ENCODE assay signal across 11 cellular contexts in genomic region chr1:105608713-105609112, GRCh38.
A peak's percentile ranks its signal among the peaks of the same experiment; 100 is the strongest.
DNase-seq lines count a peak whose midpoint lies in the region; ATAC-seq, FAIRE-seq and TF ChIP-seq lines count a peak whose summit lies in the region.
"Had no signal": no experiment of that assay in that cellular context is flagged by ENCODE, and none has a peak within 500 bp of the region (broad histone marks: within the 10 kb centered on the region; RNA-seq: fewer than 3 reads in every experiment).

No MANE protein-coding gene starts in this region.

- no peak overlapping the region for H3K27ac ChIP-seq in HEK293 (ENCODE audit: extremely low read depth, low read depth, low read length)
- H3K27ac ChIP-seq in PC-3 (ENCODE audit: low read length), result no peak overlapping the region

- no peaks in the 10 kb centered on the region for H3K36me3 ChIP-seq in BE2C
- no peaks in the 10 kb centered on the region for H3K36me3 ChIP-seq in HEK293 (ENCODE audit: control insufficient read depth in 2 of 2, insufficient read depth in 1 of 2, low read length in 2 of 2)
- no peaks in the 10 kb centered on the region for H3K36me3 ChIP-seq in PC-3 (ENCODE audit: low read depth, low read length)

- H3K27me3 ChIP-seq in BE2C (no peaks in the 10 kb centered on the region), PC-3 (ENCODE audit: low read length) (no peaks in the 10 kb centered on the region)

- no peaks in the 10 kb centered on the region for H4K20me1 ChIP-seq in PC-3 (ENCODE audit: low read length)

- no peaks in the 10 kb centered on the region for H3F3A ChIP-seq in PC-3 (ENCODE audit: low read length, unreplicated experiment)

- H3K9me3 ChIP-seq in BE2C (no peaks in the 10 kb centered on the region), HEK293 (ENCODE audit: control insufficient read depth, insufficient read depth, low read depth, low read length) (no peaks in the 10 kb centered on the region), PC-3 (ENCODE audit: low read length) (no peaks in the 10 kb centered on the region)

- H3K9me2 ChIP-seq in PC-3 (replicated peaks; ENCODE audit: low read length), result no peaks in the 10 kb centered on the region

- H3K4me1 ChIP-seq in BE2C (no peaks in the 10 kb centered on the region), HEK293 (ENCODE audit: control insufficient read depth, insufficient read depth, low read length) (no peaks in the 10 kb centered on the region), PC-3 (ENCODE audit: insufficient read depth, low read length) (no peaks in the 10 kb centered on the region)

- ATAC-seq in PC-3, result peak; percentile 63
- ATAC-seq: stimulated activated naive CD8-positive, alpha-beta T cell treated with anti-CD3 and anti-CD28 coated beads, Interleukin-15, Interleukin-2, amounts not matched to agents 100 U/mL and 50 U/mL, for 24 hours had no signal

- H3K79me2 ChIP-seq in PC-3 (ENCODE audit: low read length), result no peaks in the 10 kb centered on the region

- H3K4me2 ChIP-seq in PC-3 (ENCODE audit: low read length), result no peak overlapping the region

- no peak overlapping the region for H3K9ac ChIP-seq in PC-3 (ENCODE audit: low read length)

- CTCF ChIA-PET in HEK293 (lab: Yijun Ruan, JAX) (no interaction called here), PC-3 (lab: Charles Lee) (interaction anchor here (0.5 kb wide), 1 partner anchor 828 kb away, joined by 3 read pairs; no protein-coding TSS in a partner anchor)

- intact Hi-C loops in PC-3 (cut with micrococcal nuclease), result loop anchor here (1.0 to 10.0 kb wide), 5 partner anchors 154 to 961 kb away; no protein-coding TSS in a partner anchor

- TF ChIP-seq CTCF in BE2C (IDR thresholded peaks at IDR 0.05; ENCODE audit: low read depth, low read length), result peak; percentile 60
- no peak for TF ChIP-seq CTCF in HEK293 (tag by site-specific recombination; IDR thresholded peaks at IDR 0.05)
- TF ChIP-seq CTCF in PC-3 (conservative IDR thresholded peaks at IDR 0.05; ENCODE audit: low read depth, low read length), result peak; percentile 62

- POLR2A ChIA-PET in HEK293 (lab: Yijun Ruan, JAX) (no interaction called here), PC-3 (lab: Charles Lee; ENCODE audit: unreplicated experiment) (no interaction called here)

- no peak for TF ChIP-seq POLR2A in H54 (IDR thresholded peaks at IDR 0.05; ENCODE audit: low read depth, low read length)
- no peak for TF ChIP-seq POLR2A in GM12892 (IDR thresholded peaks at IDR 0.05; ENCODE audit: low read depth, low read length)

- no peak overlapping the region for H3K4me3 ChIP-seq in BE2C (ENCODE audit: low read depth, low read length)
- H3K4me3 ChIP-seq in HEK293 (ENCODE audit: low read depth, low read length), result no peak overlapping the region
- H3K4me3 ChIP-seq in PC-3 (ENCODE audit: low read length), result no peak overlapping the region

- no peak overlapping the region for H2AFZ ChIP-seq in PC-3 (ENCODE audit: low read length)

- no peak for FAIRE-seq in H54 (lab: Jason Lieb, UNC)
- FAIRE-seq in GM12892 (lab: Jason Lieb, UNC), result no peak

- DNase-seq in BE2C (no peak), PC-3 (peak; percentile 41), fibroblast of the conjunctiva (ENCODE audit: low read depth) (peak; percentile 4), SW480 (ENCODE audit: low spot score) (no peak), H54 (ENCODE audit: insufficient read length, low spot score) (no peak), GM12892 (ENCODE audit: insufficient read length) (no peak)
- no peak for DNase-seq in activated CD8-positive, alpha-beta memory T cell treated with anti-CD3 and anti-CD28 coated beads, Interleukin-2, amount 50 U/mL, for 4 hours
- DNase-seq: activated T-cell treated with anti-CD3 and anti-CD28 coated beads, Interleukin-2, amount 50 U/mL, for 1 hour; hypothalamus; stimulated activated naive CD8-positive, alpha-beta T cell treated with anti-CD3 and anti-CD28 coated beads, Interleukin-15, Interleukin-2, amounts not matched to agents 100 U/mL and 50 U/mL, for 24 hours had no signal

- BruUV-seq in PC-3 (replicated peaks; lab: Mats Ljungman, UMichigan), result no TSS peak

TF ChIP-seq in HEK293, 187 proteins besides CTCF, POLR2A, EP300 and RAD21:
- TF ChIP-seq ZNF335 (tag by site-specific recombination; conservative IDR thresholded peaks at IDR 0.05) (no peak), ZNF654 (tag by site-specific recombination; IDR thresholded peaks at IDR 0.05; ENCODE audit: low read depth) (0 out of 2 replicates have a peak, but pooled peaks have one; percentile 7)

Comparison
In these comparisons a context has a peak if more than half of its experiments do, and no peak if none do; other contexts are left out.
1. DNase-seq: peak in PC-3 (single experiment) and fibroblast of the conjunctiva (single experiment); none in BE2C (single experiment), SW480 (single experiment), H54 (single experiment), activated CD8-positive, alpha-beta memory T cell treated with anti-CD3 and anti-CD28 coated beads, Interleukin-2, amount 50 U/mL, for 4 hours (single experiment) and GM12892 (single experiment).